8 cellular contexts compared by ENCODE assay signal in the genomic region with DNA sequence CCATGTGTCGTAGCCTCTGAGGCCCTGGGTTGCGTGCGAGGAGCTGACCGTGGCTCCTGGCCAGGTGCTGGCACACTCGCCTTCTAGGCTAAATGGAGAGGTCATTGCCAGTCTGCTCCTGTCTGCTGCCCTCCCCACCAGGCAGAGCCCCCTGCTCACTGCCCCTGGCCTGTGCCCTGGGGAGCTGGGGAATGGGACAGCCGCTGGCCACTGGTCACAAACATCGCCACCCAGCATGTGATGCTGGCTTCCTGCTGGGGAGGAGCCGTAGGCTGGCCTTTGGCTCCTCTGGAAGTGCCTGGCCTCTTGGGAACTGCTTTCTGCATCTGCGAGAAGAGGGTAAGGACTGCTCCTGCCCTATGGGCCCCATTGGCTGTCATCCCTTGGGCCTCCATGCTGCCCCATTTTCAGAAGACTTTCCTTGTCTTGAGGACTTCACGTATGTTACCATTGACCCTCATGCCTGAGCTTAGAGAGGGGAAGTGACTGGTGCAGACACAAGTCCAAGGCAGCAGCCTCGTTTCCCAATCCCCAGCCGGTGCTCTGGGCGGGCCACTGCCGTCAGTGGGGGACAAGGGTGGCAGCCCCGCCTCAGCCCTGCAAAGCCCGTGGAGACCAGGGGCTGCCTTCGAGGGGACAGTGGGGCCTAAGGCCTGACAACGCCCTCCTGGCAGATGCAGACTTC. TPM values are rescaled to one million over a fixed set of nuclear protein-coding genes. Genes with fewer than 3 reads are reported as not detected.
DNase-seq lines count a peak whose midpoint lies in the region; ATAC-seq and TF ChIP-seq lines count a peak whose summit lies in the region.

No MANE protein-coding gene starts in this region.

- peak overlapping the region; percentile 78 for H3K4me3 ChIP-seq in coronary artery
- no peak overlapping the region for H3K4me3 ChIP-seq in thymus (ENCODE audit: low read length)

- peaks cover 11% of the 10 kb centered on the region for H3K27me3 ChIP-seq in thymus (ENCODE audit: control insufficient read depth, insufficient read depth)

- H3K27ac ChIP-seq in coronary artery = peak overlapping the region; percentile 50 to 94
- H3K27ac ChIP-seq in thymus (ENCODE audit: low read depth) = peak overlapping the region; percentile 57

- no peaks in the 10 kb centered on the region for H3K36me3 ChIP-seq in thymus (ENCODE audit: control insufficient read depth, insufficient read depth)

- TF ChIP-seq CTCF in coronary artery (IDR thresholded peaks at IDR 0.05) = no peak

- WGBS in thymus = 48% methylated on average over 18 of the region's 18 CpGs

- peaks cover 27% of the 10 kb centered on the region for H3K4me1 ChIP-seq in thymus (ENCODE audit: control insufficient read depth, insufficient read depth, low read length)

- no peaks in the 10 kb centered on the region for H3K9me3 ChIP-seq in thymus (ENCODE audit: control insufficient read depth)

- DNase-seq in MV-4-11 (lab: John Stamatoyannopoulos, UW) (peak; percentile 85), coronary artery (ENCODE audit: low spot score) (peak; percentile 87), medulla oblongata (ENCODE audit: extremely low spot score) (peak; percentile 60), NCI-H2029 treated with DMSO at 0.1 percent for 48 hours (lab: John Stamatoyannopoulos, UW) (no peak), iPS-NIHi11 (ENCODE audit: low spot score) (no peak), retina (no peak)

- ATAC-seq in GM21737 (IDR thresholded peaks at IDR 0.05; ENCODE audit: unreplicated experiment) = no peak

RNA-seq across cellular contexts. Expression of a gene that starts 2.0 kb away (rescaled TPM):
- polyA plus RNA-seq in thymus = 193 TPM

RNA-seq across cellular contexts. Expression of a gene that starts 26.8 kb away (rescaled TPM):
- polyA plus RNA-seq in thymus = 83.7 TPM

RNA-seq across cellular contexts. Expression of a gene that starts 37.3 kb away (rescaled TPM):
- polyA plus RNA-seq in thymus = 0.75 TPM

Comparison
In these comparisons a context has a peak if more than half of its experiments do, and no peak if none do; other contexts are left out.
1. DNase-seq: peak in MV-4-11 (single experiment), coronary artery (single experiment) and medulla oblongata (single experiment); none in NCI-H2029 treated with DMSO at 0.1 percent for 48 hours (single experiment), iPS-NIHi11 (single experiment) and retina (single experiment).